ENCODE assay signal across 19 cellular contexts in genomic region chr13:26340812-26341211, GRCh38.
DNase-seq lines count a peak whose midpoint lies in the region; ATAC-seq and TF ChIP-seq lines count a peak whose summit lies in the region.
"Had no signal": no experiment of that assay in that cellular context is flagged by ENCODE, and none has a peak within 500 bp of the region (broad histone marks: within the 10 kb centered on the region; RNA-seq: fewer than 3 reads in every experiment).

No MANE protein-coding gene starts in this region.

- TF ChIP-seq CTCF in fibroblast of pulmonary artery (IDR thresholded peaks at IDR 0.05; ENCODE audit: low read length, missing control alignments) (no peak), breast epithelium (IDR thresholded peaks at IDR 0.05) (no peak)

- intact Hi-C loops in breast epithelium (cut with DNase I; ENCODE audit: low total_unique reads), result no loop called here

- H3K4me2 ChIP-seq in GM23248 (ENCODE audit: unreplicated experiment), result no peak overlapping the region

- no peaks in the 10 kb centered on the region for H3F3A ChIP-seq in GM23248 (ENCODE audit: insufficient read depth)

- ATAC-seq in SK-N-SH treated with all-trans-retinoic acid at 6 μM for 48 hours, result peak; percentile 56; the same call in 2 of the 3 replicates
- ATAC-seq in HG03175 (IDR thresholded peaks at IDR 0.05; ENCODE audit: unreplicated experiment), result no peak
- ATAC-seq: Right ventricle myocardium inferior had no signal

- H3K4me3 ChIP-seq in GM23248 (no peak overlapping the region), fibroblast of pulmonary artery (replicated peaks; ENCODE audit: low read depth, low read length) (no peak overlapping the region), breast epithelium (no peak overlapping the region)
- H3K4me3 ChIP-seq: SJSA1 had no signal

- no peaks in the 10 kb centered on the region for H3K27me3 ChIP-seq in GM23248 (replicated peaks; ENCODE audit: insufficient read depth)
- no peaks in the 10 kb centered on the region for H3K27me3 ChIP-seq in breast epithelium
- H3K27me3 ChIP-seq: SJSA1 had no signal

- H3K36me3 ChIP-seq in GM23248 (ENCODE audit: low read depth), result no peaks in the 10 kb centered on the region
- H3K36me3 ChIP-seq in breast epithelium, result no peaks in the 10 kb centered on the region
- H3K36me3 ChIP-seq: SJSA1 had no signal

- peak; percentile 10 for DNase-seq in GM23248
- peak; percentile 27 for DNase-seq in fibroblast of pulmonary artery (ENCODE audit: low read depth)
- DNase-seq in hepatic stellate cell (ENCODE audit: low spot score), result no peak
- DNase-seq in glomerular visceral epithelial cell (ENCODE audit: extremely low spot score), result no peak
- no peak for DNase-seq in breast epithelium (ENCODE audit: low spot score in 2 of 2)
- DNase-seq: CD4-positive, CD25-positive, alpha-beta regulatory T cell; COR-L47; DMS 273 treated with DMSO at 0.1 percent for 48 hours; DMS79 treated with DMSO at 0.1 percent for 48 hours; NCI-H1105; NCI-H146; NCI-H2029; NCI-H345; NCI-H524; NCI-H82 had no signal

- H3K9me3 ChIP-seq in GM23248 (ENCODE audit: low read depth) (no peaks in the 10 kb centered on the region), breast epithelium (no peaks in the 10 kb centered on the region)
- H3K9me3 ChIP-seq: SJSA1 had no signal

- H2AFZ ChIP-seq in GM23248, result no peak overlapping the region

- in situ Hi-C loops in GM23248 (cut with MboI), result no loop called here

- WGBS in GM23248 (ENCODE audit: low coverage in 1 of 2, low lambda C conversion rate in 2 of 2, missing lambda C conversion rate in 2 of 2), 2 experiments, result 93 to 100% methylated on average over 2 of the region's 2 CpGs

- no peaks in the 10 kb centered on the region for H4K20me1 ChIP-seq in GM23248 (ENCODE audit: insufficient read depth)

- no peaks in the 10 kb centered on the region for H3K9me2 ChIP-seq in GM23248 (ENCODE audit: insufficient read depth)

- H3K4me1 ChIP-seq in GM23248 (ENCODE audit: insufficient read depth) (no peaks in the 10 kb centered on the region), breast epithelium (no peaks in the 10 kb centered on the region)
- H3K4me1 ChIP-seq: SJSA1 had no signal

- H3K9ac ChIP-seq in GM23248, result no peak overlapping the region

- no peak for TF ChIP-seq POLR2A in breast epithelium (IDR thresholded peaks at IDR 0.05)

- H3K27ac ChIP-seq in GM23248 (no peak overlapping the region), breast epithelium (no peak overlapping the region)
- H3K27ac ChIP-seq: SJSA1 had no signal

- H3K79me2 ChIP-seq in GM23248 (ENCODE audit: insufficient read depth), result peaks cover 45% of the 10 kb centered on the region

TF ChIP-seq in SK-N-SH treated with all-trans-retinoic acid at 6 μM for 48 hours, 23 proteins besides CTCF, POLR2A, EP300 and RAD21:
- TF ChIP-seq ZFP3 (CRISPR knock-in tag; IDR thresholded peaks at IDR 0.05) (no peak), PPARA (CRISPR knock-in tag; IDR thresholded peaks at IDR 0.05; ENCODE audit: borderline replicate concordance) (no peak), SNAI2 (CRISPR knock-in tag; IDR thresholded peaks at IDR 0.05) (no peak), OSR1 (CRISPR knock-in tag; IDR thresholded peaks at IDR 0.05) (no peak), TCF4 (CRISPR knock-in tag; IDR thresholded peaks at IDR 0.05; ENCODE audit: borderline replicate concordance) (no peak), PATZ1 (CRISPR knock-in tag; IDR thresholded peaks at IDR 0.05; ENCODE audit: borderline replicate concordance) (no peak)
- TF ChIP-seq, protein P1, sequence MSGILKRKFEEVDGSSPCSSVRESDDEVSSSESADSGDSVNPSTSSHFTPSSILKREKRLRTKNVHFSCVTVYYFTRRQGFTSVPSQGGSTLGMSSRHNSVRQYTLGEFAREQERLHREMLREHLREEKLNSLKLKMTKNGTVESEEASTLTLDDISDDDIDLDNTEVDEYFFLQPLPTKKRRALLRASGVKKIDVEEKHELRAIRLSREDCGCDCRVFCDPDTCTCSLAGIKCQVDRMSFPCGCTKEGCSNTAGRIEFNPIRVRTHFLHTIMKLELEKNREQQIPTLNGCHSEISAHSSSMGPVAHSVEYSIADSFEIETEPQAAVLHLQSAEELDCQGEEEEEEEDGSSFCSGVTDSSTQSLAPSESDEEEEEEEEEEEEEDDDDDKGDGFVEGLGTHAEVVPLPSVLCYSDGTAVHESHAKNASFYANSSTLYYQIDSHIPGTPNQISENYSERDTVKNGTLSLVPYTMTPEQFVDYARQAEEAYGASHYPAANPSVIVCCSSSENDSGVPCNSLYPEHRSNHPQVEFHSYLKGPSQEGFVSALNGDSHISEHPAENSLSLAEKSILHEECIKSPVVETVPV (CRISPR knock-in tag; IDR thresholded peaks at IDR 0.05), result no peak
- TF ChIP-seq, protein P2, sequence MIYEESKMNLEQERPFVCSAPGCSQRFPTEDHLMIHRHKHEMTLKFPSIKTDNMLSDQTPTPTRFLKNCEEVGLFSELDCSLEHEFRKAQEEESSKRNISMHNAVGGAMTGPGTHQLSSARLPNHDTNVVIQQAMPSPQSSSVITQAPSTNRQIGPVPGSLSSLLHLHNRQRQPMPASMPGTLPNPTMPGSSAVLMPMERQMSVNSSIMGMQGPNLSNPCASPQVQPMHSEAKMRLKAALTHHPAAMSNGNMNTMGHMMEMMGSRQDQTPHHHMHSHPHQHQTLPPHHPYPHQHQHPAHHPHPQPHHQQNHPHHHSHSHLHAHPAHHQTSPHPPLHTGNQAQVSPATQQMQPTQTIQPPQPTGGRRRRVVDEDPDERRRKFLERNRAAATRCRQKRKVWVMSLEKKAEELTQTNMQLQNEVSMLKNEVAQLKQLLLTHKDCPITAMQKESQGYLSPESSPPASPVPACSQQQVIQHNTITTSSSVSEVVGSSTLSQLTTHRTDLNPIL (CRISPR knock-in tag; IDR thresholded peaks at IDR 0.05; ENCODE audit: low read depth), result no peak
TF ChIP-seq in SK-N-SH treated with all-trans-retinoic acid at 6 μM for 48 hours: peak in this region for 0.

Comparison
In these comparisons a context has a peak if more than half of its experiments do, and no peak if none do; other contexts are left out.
1. DNase-seq: peak in GM23248 (single experiment) and fibroblast of pulmonary artery (single experiment); none in hepatic stellate cell (single experiment), glomerular visceral epithelial cell (single experiment) and breast epithelium (0 of 2).